In genomic region chr12:56932146-56932545, GRCh38 we compare ENCODE assay signal across 24 cellular contexts. TPM values are rescaled to one million over a fixed set of nuclear protein-coding genes. Genes with fewer than 3 reads are reported as not detected.
DNase-seq lines count a peak whose midpoint lies in the region; ATAC-seq and TF ChIP-seq lines count a peak whose summit lies in the region.
"Had no signal": no experiment of that assay in that cellular context is flagged by ENCODE, and none has a peak within 500 bp of the region (broad histone marks: within the 10 kb centered on the region; RNA-seq: fewer than 3 reads in every experiment).

No MANE protein-coding gene starts in this region.

- peaks cover 38% of the 10 kb centered on the region for H3K4me1 Mint-ChIP-seq in WTC11
- H3K4me1 Mint-ChIP-seq: activated naive CD4-positive, alpha-beta T cell treated with anti-CD3 and anti-CD28 coated beads, Interleukin-2, amount 10 ng/mL, durations not matched to agents 7 days and 5 days had no signal

- no peak overlapping the region for H3K4me3 ChIP-seq in H7 (ENCODE audit: insufficient read depth, low read depth, low read length)
- no peak overlapping the region for H3K4me3 ChIP-seq in smooth muscle cell
- H3K4me3 ChIP-seq in uterus = no peak overlapping the region
- H3K4me3 ChIP-seq: testis had no signal

- H2AFZ ChIP-seq in smooth muscle cell (ENCODE audit: low read depth) = peak overlapping the region; percentile 2

- no peaks in the 10 kb centered on the region for H3K9me3 Mint-ChIP-seq in WTC11
- H3K9me3 Mint-ChIP-seq: activated naive CD4-positive, alpha-beta T cell treated with anti-CD3 and anti-CD28 coated beads, Interleukin-2, amount 10 ng/mL, durations not matched to agents 7 days and 5 days; CD8-positive, alpha-beta T cell; stimulated activated naive B cell treated with anti-CD40 and anti-IgM and Interleukin-4, amounts not matched to agents 10 μg/mL and 1 μg/mL and 100 μg/mL, for 72 hours had no signal

- no peaks in the 10 kb centered on the region for H3K9me3 ChIP-seq in smooth muscle cell (replicated peaks; ENCODE audit: low read depth)
- H3K9me3 ChIP-seq in uterus = no peaks in the 10 kb centered on the region
- H3K9me3 ChIP-seq: SK-N-SH, testis had no signal

- H3F3A ChIP-seq in smooth muscle cell (ENCODE audit: low read depth) = no peaks in the 10 kb centered on the region

- H3K79me2 ChIP-seq in smooth muscle cell (ENCODE audit: low read depth) = no peaks in the 10 kb centered on the region

- H3K4me2 ChIP-seq in smooth muscle cell = peak overlapping the region; percentile 73
- H3K4me2 ChIP-seq: SK-N-SH had no signal

- no peaks in the 10 kb centered on the region for H3K27me3 ChIP-seq in H7 (ENCODE audit: control insufficient read depth, insufficient read depth, low read length)
- no peaks in the 10 kb centered on the region for H3K27me3 ChIP-seq in smooth muscle cell (ENCODE audit: low read depth)
- no peaks in the 10 kb centered on the region for H3K27me3 ChIP-seq in uterus
- H3K27me3 ChIP-seq: testis had no signal

- peak overlapping the region; percentile 14 for H3K27ac ChIP-seq in smooth muscle cell (ENCODE audit: low read depth)
- no peak overlapping the region for H3K27ac ChIP-seq in uterus

- POLR2A ChIA-PET in WTC11 (lab: Charles Lee) = no interaction called here

- 71% methylated on average over 5 of the region's 5 CpGs for WGBS in smooth muscle cell (ENCODE audit: low lambda C conversion rate)

- CTCF ChIA-PET in WTC11 (lab: Charles Lee) = interaction anchor here (2.3 kb wide), 1 partner anchor 69 kb away, joined by 10 read pairs; no protein-coding TSS in a partner anchor

- no peak overlapping the region for H3K9ac ChIP-seq in smooth muscle cell (ENCODE audit: low read depth)
- H3K9ac ChIP-seq: SK-N-SH had no signal

- in situ Hi-C loops in KBM-7 (cut with MboI; ENCODE audit: low pct_unique_long_range_greater_than_20kb, low sequenced_read_pairs) = no loop called here

- no peak for TF ChIP-seq CTCF in WTC11 (IDR thresholded peaks at IDR 0.05)
- no peak for TF ChIP-seq CTCF in smooth muscle cell (IDR thresholded peaks at IDR 0.05; ENCODE audit: borderline replicate concordance, insufficient read depth, poor library complexity, severe bottlenecking)
- TF ChIP-seq CTCF in uterus (IDR thresholded peaks at IDR 0.05) = no peak

- intact Hi-C loops in uterus (cut with DNase I; ENCODE audit: low total_unique reads) = no loop called here

- ATAC-seq in WTC11 = no peak
- ATAC-seq in left lobe of liver = no peak
- ATAC-seq: CD8-positive, alpha-beta T cell had no signal

- H3K36me3 Mint-ChIP-seq in WTC11 = no peaks in the 10 kb centered on the region
- H3K36me3 Mint-ChIP-seq: activated naive CD4-positive, alpha-beta T cell treated with anti-CD3 and anti-CD28 coated beads, Interleukin-2, amount 10 ng/mL, durations not matched to agents 7 days and 5 days; CD8-positive, alpha-beta T cell; stimulated activated naive B cell treated with anti-CD40 and anti-IgM and Interleukin-4, amounts not matched to agents 10 μg/mL and 1 μg/mL and 100 μg/mL, for 72 hours had no signal

- no peak for TF ChIP-seq POLR2A in uterus (IDR thresholded peaks at IDR 0.05)

- H3K36me3 ChIP-seq in H7 (replicated peaks; ENCODE audit: control insufficient read depth, insufficient read depth, low read length) (no peaks in the 10 kb centered on the region), smooth muscle cell (ENCODE audit: low read depth) (no peaks in the 10 kb centered on the region), uterus (no peaks in the 10 kb centered on the region)

- DNase-seq in H7 (peak; percentile 3), WTC11 (ENCODE audit: low spot score) (no peak), left lobe of liver (ENCODE audit: low spot score) (peak; percentile 24), smooth muscle cell (lab: John Stamatoyannopoulos, UW; ENCODE audit: unreplicated experiment) (no peak), NCI-H146 (lab: John Stamatoyannopoulos, UW) (no peak), uterus (no peak), putamen (ENCODE audit: low spot score) (no peak), KBM-7 (no peak)
- DNase-seq: activated CD4-positive, alpha-beta T cell treated with anti-CD3 and anti-CD28 coated beads for 48 hours; activated naive CD4-positive, alpha-beta T cell treated with anti-CD3 and anti-CD28 coated beads, Interleukin-2, amount 10 ng/mL, durations not matched to agents 7 days and 5 days; amniotic stem cell; CD8-positive, alpha-beta T cell; cortex of kidney; glutamatergic neuron; GOT3; NCI-H187; stimulated activated CD4-positive, alpha-beta T cell treated with anti-CD3 and anti-CD28 coated beads, Interleukin-4, amount 100 ng/mL, for 24 hours; testis had no signal

- peaks cover 7% of the 10 kb centered on the region; the same call in 1 of the 2 replicates for H3K27me3 Mint-ChIP-seq in WTC11 (ENCODE audit: low read depth)

- no peaks in the 10 kb centered on the region for H4K20me1 ChIP-seq in smooth muscle cell (ENCODE audit: low read depth)

- H3K4me1 ChIP-seq in smooth muscle cell (ENCODE audit: low read depth) (peaks cover 26% of the 10 kb centered on the region), uterus (no peaks in the 10 kb centered on the region)

- H3K4me3 Mint-ChIP-seq in WTC11 = no peak overlapping the region
- H3K4me3 Mint-ChIP-seq: activated naive CD4-positive, alpha-beta T cell treated with anti-CD3 and anti-CD28 coated beads, Interleukin-2, amount 10 ng/mL, durations not matched to agents 7 days and 5 days; CD8-positive, alpha-beta T cell; stimulated activated naive B cell treated with anti-CD40 and anti-IgM and Interleukin-4, amounts not matched to agents 10 μg/mL and 1 μg/mL and 100 μg/mL, for 72 hours had no signal

- no peak overlapping the region for H3K27ac Mint-ChIP-seq in WTC11
- H3K27ac Mint-ChIP-seq: activated naive CD4-positive, alpha-beta T cell treated with anti-CD3 and anti-CD28 coated beads, Interleukin-2, amount 10 ng/mL, durations not matched to agents 7 days and 5 days; CD8-positive, alpha-beta T cell; stimulated activated naive B cell treated with anti-CD40 and anti-IgM and Interleukin-4, amounts not matched to agents 10 μg/mL and 1 μg/mL and 100 μg/mL, for 72 hours had no signal

TF ChIP-seq in WTC11, 78 proteins besides CTCF, POLR2A, EP300 and RAD21 (continues in another document):
- TF ChIP-seq TEAD4 (CRISPR knock-in tag; IDR thresholded peaks at IDR 0.05) = no peak
- no peak for TF ChIP-seq IRF1 (CRISPR knock-in tag; IDR thresholded peaks at IDR 0.05)
- TF ChIP-seq PRDM15 (CRISPR knock-in tag; IDR thresholded peaks at IDR 0.05) = peak; percentile 59
- no peak for TF ChIP-seq FOXP1 (CRISPR knock-in tag; IDR thresholded peaks at IDR 0.05; ENCODE audit: borderline replicate concordance)
- no peak for TF ChIP-seq E2F4 (CRISPR knock-in tag; IDR thresholded peaks at IDR 0.05; ENCODE audit: borderline replicate concordance, low read depth)

RNA-seq across cellular contexts. Expression of gene SDR9C7, which starts 2.1 kb away (rescaled TPM):
- 0.28 TPM in 1 of 2 replicates, not detected in the other for total RNA-seq in H7 (2014; rRNA removed; shearing (Covaris generic))
- total RNA-seq in WTC11 (2021) = not detected in 3 replicates
- not detected for total RNA-seq in left lobe of liver
- 1.1 and 4.4 TPM in 2 replicates for total RNA-seq in smooth muscle cell
- 0.83 and 0.97 TPM in 2 replicates for polyA plus RNA-seq in smooth muscle cell
- total RNA-seq in uterus = under 1 TPM in 2 of 4 donors, not detected in 2; 0.26 to 0.49 TPM
- total RNA-seq: CD8-positive, alpha-beta T cell; HT-29; osteoblast; RPMI7951; T-helper 2 cell treated with Interferon-gamma antibody and Interleukin-4, amounts not matched to agents 100 ng/mL and 5 ng/mL, for 36 hours had no signal
- polyA plus RNA-seq: SK-N-SH had no signal

RNA-seq across cellular contexts. Expression of gene RDH16, which starts 25.3 kb away (rescaled TPM):
- 0.63 and 0.66 TPM in 2 replicates for total RNA-seq in H7 (2014; rRNA removed; shearing (Covaris generic))
- total RNA-seq in WTC11 (2021) = 0.85 to 1.2 TPM (median 1.0 TPM) in 3 replicates
- 162 TPM for total RNA-seq in left lobe of liver
- 0.94 and 2.0 TPM in 2 replicates for total RNA-seq in smooth muscle cell
- polyA plus RNA-seq in smooth muscle cell = 0.55 and 3.4 TPM in 2 replicates
- total RNA-seq in uterus = 1 to 10 TPM in 3 of 4 donors, under 1 TPM in 1; 0.29 to 2.1 (median 1.3) TPM
- total RNA-seq: HT-29, RPMI7951 had no signal

Comparison
In these comparisons a context has a peak if more than half of its experiments do, and no peak if none do; other contexts are left out.
1. DNase-seq: peak in H7 (single experiment) and left lobe of liver (single experiment); none in WTC11 (single experiment), smooth muscle cell (single experiment), NCI-H146 (single experiment), uterus (0 of 2), putamen (single experiment) and KBM-7 (single experiment).
2. RNA of gene RDH16, which starts 25.3 kb away (total RNA-seq): 162 TPM in left lobe of liver (single experiment); 0.94 to 2.0 TPM in smooth muscle cell, 0.29 to 2.1 TPM in uterus, 0.85 to 1.2 TPM in WTC11 and 0.63 to 0.66 TPM in H7; every median in the first group is over 10 times any median in the second.